In the genomic region with DNA sequence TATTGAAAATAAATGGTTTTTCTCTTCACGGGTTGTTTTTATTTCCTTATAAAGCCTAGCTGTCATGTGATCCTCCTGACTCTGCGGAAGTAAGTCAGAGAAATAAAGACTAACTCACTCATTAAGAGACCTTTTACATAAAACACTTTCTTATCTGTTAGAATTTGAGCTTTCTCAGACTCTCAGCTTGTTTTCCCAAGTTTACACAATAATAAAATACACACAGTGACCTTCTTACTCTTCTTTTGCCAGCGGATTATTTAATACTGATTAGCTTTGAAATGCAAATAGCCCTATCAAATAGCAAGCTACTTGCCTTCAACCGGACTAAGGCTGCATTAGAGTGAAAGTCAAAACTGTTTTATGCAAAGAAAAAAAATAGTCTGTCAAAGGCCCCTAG, we compare ENCODE assay signal across 14 cellular contexts. TPM values are rescaled to one million over a fixed set of nuclear protein-coding genes. Genes with fewer than 3 reads are reported as not detected.
DNase-seq lines count a peak whose midpoint lies in the region; ATAC-seq, FAIRE-seq and TF ChIP-seq lines count a peak whose summit lies in the region.
"Had no signal": no experiment of that assay in that cellular context is flagged by ENCODE, and none has a peak within 500 bp of the region (broad histone marks: within the 10 kb centered on the region; RNA-seq: fewer than 3 reads in every experiment).

No MANE protein-coding gene starts in this region.

- DNase-seq in DMS 273 (lab: John Stamatoyannopoulos, UW; ENCODE audit: unreplicated experiment) (peak; percentile 50), DMS 273 treated with DMSO at 0.1 percent for 48 hours (lab: John Stamatoyannopoulos, UW) (no peak), endothelial cell of umbilical vein (ENCODE audit: low read depth, low spot score) (peak; percentile 32), lower lobe of right lung (no peak), thoracic aorta (ENCODE audit: low spot score) (no peak), NCI-H1694 (lab: John Stamatoyannopoulos, UW) (no peak), NCI-H345 treated with DMSO at 0.1 percent for 48 hours (lab: John Stamatoyannopoulos, UW; ENCODE audit: unreplicated experiment) (no peak)
- no peak for DNase-seq in CD8-positive, alpha-beta T cell
- DNase-seq: COR-L47; NCI-H510A; stimulated activated CD4-positive, alpha-beta T cell treated with anti-CD3 and anti-CD28 coated beads, Interleukin-15, amount 100 ng/mL, for 24 hours had no signal

- H3K4me1 ChIP-seq in endothelial cell of umbilical vein (ENCODE audit: control insufficient read depth, extremely low read depth, insufficient read depth, low read length) = peaks cover 5% of the 10 kb centered on the region
- peaks cover 3% of the 10 kb centered on the region for H3K4me1 ChIP-seq in lower lobe of right lung
- H3K4me1 ChIP-seq in thoracic aorta (ENCODE audit: control insufficient read depth in 1 of 2, low read depth in 2 of 2) = peaks cover 0 to 3% of the 10 kb centered on the region in 2 donors
- H3K4me1 ChIP-seq in CD8-positive, alpha-beta T cell (ENCODE audit: insufficient read depth, low read length) = no peaks in the 10 kb centered on the region
- H3K4me1 ChIP-seq: SJSA1 had no signal

- H3K36me3 ChIP-seq in endothelial cell of umbilical vein (ENCODE audit: control insufficient read depth in 2 of 2, extremely low read depth in 1 of 2, insufficient read depth in 2 of 2, low read length in 2 of 2) = no peaks in the 10 kb centered on the region
- H3K36me3 ChIP-seq in lower lobe of right lung = no peaks in the 10 kb centered on the region
- H3K36me3 ChIP-seq in thoracic aorta = no peaks in the 10 kb centered on the region
- no peaks in the 10 kb centered on the region for H3K36me3 ChIP-seq in CD8-positive, alpha-beta T cell (ENCODE audit: insufficient read depth, low read length)
- H3K36me3 ChIP-seq: SJSA1 had no signal

- peaks cover 2% of the 10 kb centered on the region for H3K27me3 Mint-ChIP-seq in CD8-positive, alpha-beta T cell (ENCODE audit: low read depth)

- peak overlapping the region; percentile 16 for H3K4me2 ChIP-seq in endothelial cell of umbilical vein (ENCODE audit: insufficient read depth, low read length)

- intact Hi-C loops in endothelial cell of umbilical vein (cut with micrococcal nuclease) (no loop called here), lower lobe of right lung (cut with DNase I) (no loop called here)
- intact Hi-C loops in CD8-positive, alpha-beta T cell (cut with DNase I, micrococcal nuclease) = no loop called here

- no peak overlapping the region for H3K4me3 Mint-ChIP-seq in CD8-positive, alpha-beta T cell
- H3K4me3 Mint-ChIP-seq: activated T-helper 1 cell treated with anti-CD3 and anti-CD28 coated beads, Interleukin-12 subunit alpha, Interleukin-12 subunit beta, Interleukin-2, Interleukin-4 antibody, amounts not matched to agents 30 ng/mL and 10 ng/mL and 1 ng/mL, durations not matched to agents 14 hours and 24 hours and 36 hours had no signal

- dilution Hi-C loops in endothelial cell of umbilical vein (cut with MboI; ENCODE audit: extremely low pct_ligation_motif_present, low sequenced_read_pairs) = no loop called here

- no peaks in the 10 kb centered on the region for H3K4me1 Mint-ChIP-seq in CD8-positive, alpha-beta T cell (ENCODE audit: low read depth)

- no peaks in the 10 kb centered on the region for H3K79me2 ChIP-seq in endothelial cell of umbilical vein (ENCODE audit: control insufficient read depth, insufficient read depth, low read length)

- H3K27me3 ChIP-seq in endothelial cell of umbilical vein (ENCODE audit: control insufficient read depth in 2 of 2, insufficient read depth in 2 of 2, low read length in 2 of 2) (no peaks in the 10 kb centered on the region), lower lobe of right lung (ENCODE audit: low read depth) (no peaks in the 10 kb centered on the region), thoracic aorta (replicated peaks; ENCODE audit: insufficient read depth) (no peaks in the 10 kb centered on the region)
- H3K27me3 ChIP-seq in CD8-positive, alpha-beta T cell (ENCODE audit: insufficient read depth, low read length) = no peaks in the 10 kb centered on the region
- H3K27me3 ChIP-seq: SJSA1 had no signal

- H3K27ac Mint-ChIP-seq in CD8-positive, alpha-beta T cell = no peak overlapping the region
- H3K27ac Mint-ChIP-seq: activated T-helper 1 cell treated with anti-CD3 and anti-CD28 coated beads, Interleukin-12 subunit alpha, Interleukin-12 subunit beta, Interleukin-2, Interleukin-4 antibody, amounts not matched to agents 30 ng/mL and 10 ng/mL and 1 ng/mL, durations not matched to agents 14 hours and 24 hours and 36 hours had no signal

- no peaks in the 10 kb centered on the region for H4K20me1 ChIP-seq in endothelial cell of umbilical vein (replicated peaks; ENCODE audit: control insufficient read depth, extremely low read depth, insufficient read depth, low read length)

- no TSS peak for BruUV-seq in endothelial cell of umbilical vein (replicated peaks; lab: Mats Ljungman, UMichigan)

- peak; percentile 12 for FAIRE-seq in endothelial cell of umbilical vein (lab: Jason Lieb, UNC)

- no peaks in the 10 kb centered on the region for H3K9me3 Mint-ChIP-seq in CD8-positive, alpha-beta T cell
- H3K9me3 Mint-ChIP-seq: activated T-helper 1 cell treated with anti-CD3 and anti-CD28 coated beads, Interleukin-12 subunit alpha, Interleukin-12 subunit beta, Interleukin-2, Interleukin-4 antibody, amounts not matched to agents 30 ng/mL and 10 ng/mL and 1 ng/mL, durations not matched to agents 14 hours and 24 hours and 36 hours had no signal

- no peak for TF ChIP-seq POLR2A in endothelial cell of umbilical vein (IDR thresholded peaks at IDR 0.05; ENCODE audit: low read depth, low read length)

- H3K9me1 ChIP-seq in endothelial cell of umbilical vein (replicated peaks; ENCODE audit: control insufficient read depth, extremely low read depth, insufficient read depth, low read length) = no peaks in the 10 kb centered on the region

- H3K4me3 ChIP-seq in endothelial cell of umbilical vein (replicated peaks in 1 of 3; ENCODE audit: insufficient read depth in 1 of 3, low read depth in 1 of 3, low read length in 3 of 3) (no peak overlapping the region), lower lobe of right lung (peak overlapping the region; percentile 12), thoracic aorta (peak overlapping the region; percentile 44)
- H3K4me3 ChIP-seq in CD8-positive, alpha-beta T cell (ENCODE audit: low read depth, low read length) = no peak overlapping the region
- H3K4me3 ChIP-seq: SJSA1 had no signal

- peak overlapping the region; percentile 17 for H3K27ac ChIP-seq in endothelial cell of umbilical vein (ENCODE audit: insufficient read depth, low read depth, low read length)
- peak overlapping the region; percentile 27 for H3K27ac ChIP-seq in lower lobe of right lung
- no peak overlapping the region for H3K27ac ChIP-seq in thoracic aorta
- no peak overlapping the region for H3K27ac ChIP-seq in CD8-positive, alpha-beta T cell (ENCODE audit: low read depth, low read length)
- H3K27ac ChIP-seq: 22Rv1, SJSA1 had no signal

- CTCF ChIA-PET in endothelial cell of umbilical vein (lab: Charles Lee) = interaction anchor here (0.9 to 3.0 kb wide), 2 partner anchors 45 to 81 kb away, joined by 3 to 13 read pairs; no protein-coding TSS in a partner anchor
- CTCF ChIA-PET in CD8-positive, alpha-beta T cell (lab: Charles Lee) = no interaction called here

- ATAC-seq in lower lobe of right lung (peak; percentile 35 to 75), thoracic aorta (ENCODE audit: insufficient number of reproducible peaks, low FRiP score, low read depth) (no peak)
- ATAC-seq in CD8-positive, alpha-beta T cell = no peak

- TF ChIP-seq CTCF in endothelial cell of umbilical vein (IDR thresholded peaks at IDR 0.05; ENCODE audit: extremely low read depth in 1 of 2, insufficient read depth in 1 of 2, low read depth in 1 of 2, low read length in 2 of 2) (no peak), lower lobe of right lung (IDR thresholded peaks at IDR 0.05) (no peak), thoracic aorta (IDR thresholded peaks at IDR 0.05) (no peak)
- TF ChIP-seq CTCF in CD8-positive, alpha-beta T cell (IDR thresholded peaks at IDR 0.05) = no peak

- no peaks in the 10 kb centered on the region for H3K9me3 ChIP-seq in endothelial cell of umbilical vein (replicated peaks; ENCODE audit: control insufficient read depth, insufficient read depth, low read length)
- H3K9me3 ChIP-seq in lower lobe of right lung = no peaks in the 10 kb centered on the region
- H3K9me3 ChIP-seq in thoracic aorta = no peaks in the 10 kb centered on the region
- no peaks in the 10 kb centered on the region for H3K9me3 ChIP-seq in CD8-positive, alpha-beta T cell (ENCODE audit: low read length)
- H3K9me3 ChIP-seq: SJSA1 had no signal

- H2AFZ ChIP-seq in endothelial cell of umbilical vein (ENCODE audit: low read depth, low read length) = peak overlapping the region; percentile 56

- H3K36me3 Mint-ChIP-seq in CD8-positive, alpha-beta T cell = no peaks in the 10 kb centered on the region

- POLR2A ChIA-PET in endothelial cell of umbilical vein (lab: Charles Lee) = no interaction called here
- POLR2A ChIA-PET in CD8-positive, alpha-beta T cell (lab: Charles Lee) = no interaction called here

- no peak overlapping the region for H3K9ac ChIP-seq in endothelial cell of umbilical vein (replicated peaks; ENCODE audit: extremely low read depth, insufficient read depth, low read length)

TF ChIP-seq in endothelial cell of umbilical vein, 7 proteins besides CTCF, POLR2A, EP300 and RAD21 (continues in another document):
- TF ChIP-seq MYC (IDR thresholded peaks at IDR 0.05; ENCODE audit: low read depth, low read length) (no peak), JUN (IDR thresholded peaks at IDR 0.05; ENCODE audit: borderline replicate concordance, insufficient read depth, insufficient read length, low read depth) (no peak), POLR2AphosphoS5 (IDR thresholded peaks at IDR 0.05; ENCODE audit: insufficient read depth, low read depth, low read length) (no peak), MAX (IDR thresholded peaks at IDR 0.05; ENCODE audit: insufficient read depth, insufficient read length) (no peak), EZH2 (IDR thresholded peaks at IDR 0.05; ENCODE audit: borderline replicate concordance, low read depth, low read length, severe bottlenecking) (no peak)

RNA-seq across cellular contexts. Expression of gene CXADR, which starts 45.5 kb away (rescaled TPM):
- total RNA-seq in endothelial cell of umbilical vein = 10.7 and 12.2 TPM in 2 replicates
- polyA plus RNA-seq in endothelial cell of umbilical vein = 2.2 and 3.2 TPM in 2 replicates
- polyA plus RNA-seq in endothelial cell of umbilical vein (2011; cell fraction: cytosol; rRNA removed) = 1.8 and 2.4 TPM in 2 replicates
- 1.4 and 1.7 TPM in 2 replicates for polyA plus RNA-seq in endothelial cell of umbilical vein (2011; cell fraction: nucleus; rRNA removed)
- 6.4 and 10.0 TPM in 2 replicates for polyA plus RNA-seq in endothelial cell of umbilical vein (2012)
- polyA minus RNA-seq in endothelial cell of umbilical vein = 4.5 and 8.7 TPM in 2 replicates
- polyA minus RNA-seq in endothelial cell of umbilical vein (2011; cell fraction: cytosol; rRNA and poly(A)+ RNA removed) = 27.5 TPM
- 5.5 and 6.2 TPM in 2 replicates for polyA minus RNA-seq in endothelial cell of umbilical vein (2011; cell fraction: nucleus; rRNA and poly(A)+ RNA removed)
- total RNA-seq in lower lobe of right lung = 26.6 TPM
- under 1 TPM in 1 of 2 donors, not detected in 1; 0.28 TPM for total RNA-seq in thoracic aorta
- 1 to 10 TPM in 1 of 2 experiments, under 1 TPM in 1; 0.69 to 1.0 TPM for total RNA-seq in CD8-positive, alpha-beta T cell

Comparison
In these comparisons a context has a peak if more than half of its experiments do, and no peak if none do; other contexts are left out.
1. DNase-seq: peak in DMS 273 (single experiment) and endothelial cell of umbilical vein (single experiment); none in DMS 273 treated with DMSO at 0.1 percent for 48 hours (single experiment), lower lobe of right lung (single experiment), thoracic aorta (single experiment), NCI-H1694 (single experiment), CD8-positive, alpha-beta T cell (0 of 7) and NCI-H345 treated with DMSO at 0.1 percent for 48 hours (single experiment).
2. H3K27ac ChIP-seq: peak in endothelial cell of umbilical vein (single experiment) and lower lobe of right lung (single experiment); none in thoracic aorta (0 of 2) and CD8-positive, alpha-beta T cell (single experiment).
3. H3K4me3 ChIP-seq: peak in lower lobe of right lung (single experiment) and thoracic aorta (single experiment); none in endothelial cell of umbilical vein (0 of 3) and CD8-positive, alpha-beta T cell (single experiment).
4. ATAC-seq: peak in lower lobe of right lung (2 of 2); none in thoracic aorta (single experiment) and CD8-positive, alpha-beta T cell (single experiment).